In genomic region chr16:4500283-4500682, GRCh38 we compare ENCODE assay signal across 8 cellular contexts. TPM values are rescaled to one million over a fixed set of nuclear protein-coding genes. Genes with fewer than 3 reads are reported as not detected.
DNase-seq lines count a peak whose midpoint lies in the region; ATAC-seq and TF ChIP-seq lines count a peak whose summit lies in the region.

No MANE protein-coding gene starts in this region.

- peaks cover 3 to 34% (median 14%) of the 10 kb centered on the region in 5 donors for H3K36me3 Mint-ChIP-seq in naive thymus-derived CD4-positive, alpha-beta T cell

- H3K9me2 ChIP-seq in PC-3 (replicated peaks; ENCODE audit: low read length) = no peaks in the 10 kb centered on the region

- ATAC-seq in PC-3 = peak; percentile 95
- ATAC-seq in naive thymus-derived CD4-positive, alpha-beta T cell = no peak
- ATAC-seq in GM21515 (IDR thresholded peaks at IDR 0.05; ENCODE audit: unreplicated experiment) = no peak
- no peak for ATAC-seq in HG03139 (IDR thresholded peaks at IDR 0.05; ENCODE audit: unreplicated experiment)

- TF ChIP-seq POLR2A in esophagus squamous epithelium (IDR thresholded peaks at IDR 0.05) = no peak

- peaks cover 55 to 98% (median 88%) of the 10 kb centered on the region in 7 donors for H3K4me1 Mint-ChIP-seq in naive thymus-derived CD4-positive, alpha-beta T cell

- CTCF ChIA-PET in PC-3 (lab: Charles Lee) = interaction anchor here (1.1 to 1.7 kb wide), 2 partner anchors 24 to 72 kb away, joined by 4 to 10 read pairs; partner anchors contain the start of gene HMOX2
- CTCF ChIA-PET in naive thymus-derived CD4-positive, alpha-beta T cell (lab: Charles Lee) = interaction anchor here (0.6 to 4.9 kb wide), 6 partner anchors 10 to 224 kb away, joined by 3 to 29 read pairs (median 5); partner anchors contain the start of gene MGRN1

- no peaks in the 10 kb centered on the region for H3K9me3 Mint-ChIP-seq in naive thymus-derived CD4-positive, alpha-beta T cell

- H3F3A ChIP-seq in PC-3 (ENCODE audit: low read length, unreplicated experiment) = no peaks in the 10 kb centered on the region

- H3K36me3 ChIP-seq in PC-3 (ENCODE audit: low read depth, low read length) (no peaks in the 10 kb centered on the region; the same call in 1 of the 2 replicates), esophagus squamous epithelium (peaks cover 0 to 13% (median 0%) of the 10 kb centered on the region in 3 donors)
- peaks cover 0 to 14% (median 5%) of the 10 kb centered on the region in 3 experiments for H3K36me3 ChIP-seq in naive thymus-derived CD4-positive, alpha-beta T cell (ENCODE audit: control insufficient read depth in 2 of 3, insufficient read depth in 3 of 3, low read length in 3 of 3)

- peak overlapping the region; percentile 77 for H3K4me2 ChIP-seq in PC-3 (ENCODE audit: low read length)

- H3K4me3 ChIP-seq in PC-3 (ENCODE audit: low read length) (peak overlapping the region; percentile 56; the same call in 1 of the 2 replicates), esophagus squamous epithelium (no peak overlapping the region)
- no peak overlapping the region for H3K4me3 ChIP-seq in naive thymus-derived CD4-positive, alpha-beta T cell (ENCODE audit: low read length)

- H3K27me3 Mint-ChIP-seq in naive thymus-derived CD4-positive, alpha-beta T cell = no peaks in the 10 kb centered on the region

- no peak overlapping the region for H3K9ac ChIP-seq in PC-3 (ENCODE audit: low read length)

- H3K27ac Mint-ChIP-seq in naive thymus-derived CD4-positive, alpha-beta T cell = peak overlapping the region in 8 of 9 donors; percentile 49 to 100 (median 94)

- POLR2A ChIA-PET in PC-3 (lab: Charles Lee; ENCODE audit: unreplicated experiment) = interaction anchor here (0.6 kb wide), 1 partner anchor 171 kb away, joined by 3 read pairs; no protein-coding TSS in a partner anchor
- POLR2A ChIA-PET in naive thymus-derived CD4-positive, alpha-beta T cell (lab: Charles Lee) = interaction anchor here (1.2 to 11.2 kb wide), 7 partner anchors 7 to 38 kb away, joined by 3 to 216 read pairs (median 6); partner anchors contain the start of genes CDIP1, HMOX2 and NMRAL1

- H3K27ac ChIP-seq in PC-3 (ENCODE audit: low read length) (peak overlapping the region; percentile 46), esophagus squamous epithelium (peak overlapping the region; percentile 22 to 85 (median 76))
- peak overlapping the region; percentile 61 for H3K27ac ChIP-seq in naive thymus-derived CD4-positive, alpha-beta T cell (ENCODE audit: low read depth, low read length)

- TF ChIP-seq CTCF in PC-3 (conservative IDR thresholded peaks at IDR 0.05; ENCODE audit: low read depth, low read length) (no peak), esophagus squamous epithelium (IDR thresholded peaks at IDR 0.05) (no peak)

- H3K4me1 ChIP-seq in PC-3 (ENCODE audit: insufficient read depth, low read length) = peaks cover 51% of the 10 kb centered on the region
- peaks cover 18 to 98% (median 45%) of the 10 kb centered on the region in 3 donors for H3K4me1 ChIP-seq in esophagus squamous epithelium
- peaks cover 31 to 85% of the 10 kb centered on the region in 2 donors for H3K4me1 ChIP-seq in naive thymus-derived CD4-positive, alpha-beta T cell (ENCODE audit: control insufficient read depth in 2 of 2, insufficient read depth in 2 of 2, low read length in 2 of 2)

- H4K20me1 ChIP-seq in PC-3 (ENCODE audit: low read length) = peaks cover 6% of the 10 kb centered on the region; the same call in 1 of the 2 replicates

- H3K27me3 ChIP-seq in PC-3 (ENCODE audit: low read length) (no peaks in the 10 kb centered on the region), esophagus squamous epithelium (no peaks in the 10 kb centered on the region)
- no peaks in the 10 kb centered on the region for H3K27me3 ChIP-seq in naive thymus-derived CD4-positive, alpha-beta T cell (ENCODE audit: control insufficient read depth in 2 of 2, insufficient read depth in 2 of 2, low read length in 2 of 2)

- no TSS peak for BruUV-seq in PC-3 (replicated peaks; lab: Mats Ljungman, UMichigan)

- H2AFZ ChIP-seq in PC-3 (ENCODE audit: low read length) = no peak overlapping the region

- H3K79me2 ChIP-seq in PC-3 (ENCODE audit: low read length) = peaks cover 75% of the 10 kb centered on the region

- peak overlapping the region in 6 of 10 donors; percentile 38 to 83 (median 60) for H3K4me3 Mint-ChIP-seq in naive thymus-derived CD4-positive, alpha-beta T cell

- no peaks in the 10 kb centered on the region for H3K9me3 ChIP-seq in PC-3 (ENCODE audit: low read length)
- no peaks in the 10 kb centered on the region for H3K9me3 ChIP-seq in esophagus squamous epithelium
- no peaks in the 10 kb centered on the region for H3K9me3 ChIP-seq in naive thymus-derived CD4-positive, alpha-beta T cell (ENCODE audit: control insufficient read depth in 2 of 3, low read length in 3 of 3)

- intact Hi-C loops in PC-3 (cut with micrococcal nuclease) (no loop called here), esophagus squamous epithelium (cut with DNase I) (no loop called here)
- intact Hi-C loops in naive thymus-derived CD4-positive, alpha-beta T cell (cut with micrococcal nuclease) = no loop called here

- DNase-seq in Ammon's horn (ENCODE audit: low spot score) = peak; percentile 67
- DNase-seq in PC-3 = peak; percentile 84
- DNase-seq in esophagus squamous epithelium (lab: John Stamatoyannopoulos, UW) = no peak
- DNase-seq in naive thymus-derived CD4-positive, alpha-beta T cell = no peak
- DNase-seq in DMS53 treated with DMSO at 0.1 percent for 48 hours (lab: John Stamatoyannopoulos, UW; ENCODE audit: unreplicated experiment) = no peak
- DNase-seq in activated gamma-delta T cell treated with Interleukin-2 at 50 U/mL for 16 hours = no peak

- WGBS in esophagus squamous epithelium, 2 donors = 50% methylated on average over 2 to 3 of the region's 3 CpGs

RNA-seq across cellular contexts. Expression of gene HMOX2, which starts 24.1 kb away (rescaled TPM):
- 86.9 and 88.1 TPM in 2 replicates for total RNA-seq in PC-3 (2014; rRNA removed)
- 10 to 100 TPM; 46.9 to 94.0 (median 75.0) TPM for total RNA-seq in esophagus squamous epithelium
- total RNA-seq in naive thymus-derived CD4-positive, alpha-beta T cell = 10 to 100 TPM; 44.6 to 84.9 (median 61.0) TPM
- polyA plus RNA-seq in naive thymus-derived CD4-positive, alpha-beta T cell = 100 to 1,000 TPM; 127 to 163 TPM

RNA-seq across cellular contexts. Expression of gene NMRAL1, which starts 25.9 kb away (rescaled TPM):
- total RNA-seq in PC-3 (2014; rRNA removed) (92.6 and 119 TPM in 2 replicates), esophagus squamous epithelium (10 to 100 TPM; 25.4 to 55.5 (median 34.9) TPM)
- total RNA-seq in naive thymus-derived CD4-positive, alpha-beta T cell = 10 to 100 TPM; 34.2 to 72.7 (median 58.1) TPM
- polyA plus RNA-seq in naive thymus-derived CD4-positive, alpha-beta T cell = 10 to 100 TPM; 61.3 to 81.8 TPM

RNA-seq across cellular contexts. Expression of gene CDIP1, which starts 38.3 kb away (rescaled TPM):
- 7.1 and 8.7 TPM in 2 replicates for total RNA-seq in PC-3 (2014; rRNA removed)
- total RNA-seq in esophagus squamous epithelium = 10 to 100 TPM; 10.2 to 26.5 (median 16.5) TPM
- total RNA-seq in naive thymus-derived CD4-positive, alpha-beta T cell = 10 to 100 TPM; 28.1 to 41.1 (median 31.0) TPM
- 10 to 100 TPM; 28.3 to 33.4 TPM for polyA plus RNA-seq in naive thymus-derived CD4-positive, alpha-beta T cell

RNA-seq across cellular contexts. Expression of gene C16orf96, which starts 55.9 kb away (rescaled TPM):
- total RNA-seq in PC-3 (2014; rRNA removed) (not detected in 2 replicates), esophagus squamous epithelium (under 1 TPM in 3 of 4 donors, not detected in 1; 0.04 to 0.19 (median 0.06) TPM)
- under 1 TPM; 0.17 to 0.70 (median 0.64) TPM for total RNA-seq in naive thymus-derived CD4-positive, alpha-beta T cell
- not detected for polyA plus RNA-seq in naive thymus-derived CD4-positive, alpha-beta T cell

Comparison
In these comparisons a context has a peak if more than half of its experiments do, and no peak if none do; other contexts are left out.
1. DNase-seq: peak in Ammon's horn (single experiment) and PC-3 (single experiment); none in esophagus squamous epithelium (single experiment), naive thymus-derived CD4-positive, alpha-beta T cell (0 of 9), DMS53 treated with DMSO at 0.1 percent for 48 hours (single experiment) and activated gamma-delta T cell treated with Interleukin-2 at 50 U/mL for 16 hours (single experiment).
2. Peak in every context shown above with its lines, with median percentiles within 50 percentile points of each other: H3K27ac ChIP-seq.